Comparison of ENCODE assay signal across 9 cellular contexts in the genomic region with DNA sequence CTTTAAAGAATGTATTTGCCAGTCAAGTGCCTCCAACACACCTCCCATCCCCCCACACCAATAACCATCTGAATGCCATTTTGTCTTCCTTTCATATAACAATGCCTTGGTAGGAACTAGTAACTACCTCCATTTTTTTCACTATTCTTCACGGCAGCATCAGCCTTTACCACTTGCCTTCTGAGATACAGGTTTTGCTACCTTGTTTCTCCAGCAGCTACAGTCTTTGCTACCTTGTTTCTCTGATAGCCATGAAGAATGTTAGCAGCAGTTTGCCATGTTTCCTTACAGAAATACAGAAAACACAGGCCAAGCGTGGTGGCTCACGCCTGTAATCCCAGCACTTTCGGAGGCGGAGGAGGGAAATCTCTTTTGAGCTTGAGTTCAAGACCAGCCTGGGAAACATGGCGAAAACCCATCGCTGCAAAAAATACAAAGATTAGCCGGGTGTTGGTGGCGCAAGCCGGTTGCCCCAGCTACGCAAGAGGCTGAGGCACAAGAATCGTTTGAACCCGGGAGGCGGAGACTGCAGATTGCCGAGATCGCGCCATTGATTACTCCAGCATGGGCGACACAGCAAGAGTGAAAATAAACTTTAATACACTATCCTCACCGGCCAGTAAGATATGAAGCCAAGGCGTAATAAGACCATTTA.
DNase-seq lines count a peak whose midpoint lies in the region; ATAC-seq, FAIRE-seq and TF ChIP-seq lines count a peak whose summit lies in the region.
"Had no signal": no experiment of that assay in that cellular context is flagged by ENCODE, and none has a peak within 500 bp of the region (broad histone marks: within the 10 kb centered on the region; RNA-seq: fewer than 3 reads in every experiment).

No MANE protein-coding gene starts in this region.

- intact Hi-C loops in tibial artery (cut with DNase I; ENCODE audit: low total_unique reads) = no loop called here

- ATAC-seq in HG03095 (IDR thresholded peaks at IDR 0.05; ENCODE audit: unreplicated experiment) = peak; percentile 23
- ATAC-seq in GM18861 (IDR thresholded peaks at IDR 0.05; ENCODE audit: unreplicated experiment) = no peak

- H3K4me1 ChIP-seq in mesenchymal stem cell (ENCODE audit: control insufficient read depth, insufficient read depth, low read depth, low read length) (peaks cover 2% of the 10 kb centered on the region), tibial artery (peaks cover 0 to 30% (median 2%) of the 10 kb centered on the region in 4 donors)

- no peak for FAIRE-seq in bronchial epithelial cell (lab: Jason Lieb, UNC)

- no peak overlapping the region for H2BK15ac ChIP-seq in mesenchymal stem cell (ENCODE audit: low read depth, poor library complexity, severe bottlenecking)

- H3K4me2 ChIP-seq in mesenchymal stem cell (ENCODE audit: low read length, poor library complexity, severe bottlenecking) = peak overlapping the region; percentile 74

- H3K9ac ChIP-seq in mesenchymal stem cell (ENCODE audit: low read length) = peak overlapping the region; percentile 86

- peak overlapping the region in 1 of 2 experiments; percentile 56 for H3K4ac ChIP-seq in mesenchymal stem cell (ENCODE audit: low read depth in 1 of 2, low read length in 2 of 2)

- CTCF ChIA-PET in RWPE1 (lab: Yijun Ruan, JAX) = interaction anchor here (0.6 to 1.0 kb wide), 3 partner anchors 11 to 61 kb away, joined by 3 to 4 read pairs (median 3); a partner anchor contains a TSS

- H3K79me1 ChIP-seq in mesenchymal stem cell (replicated peaks; ENCODE audit: low read length, poor library complexity, severe bottlenecking) = peaks cover 2% of the 10 kb centered on the region

- H4K8ac ChIP-seq in mesenchymal stem cell (ENCODE audit: low read length) = peak overlapping the region; percentile 59

- H2AFZ ChIP-seq in mesenchymal stem cell (ENCODE audit: low read depth, low read length) = peak overlapping the region; percentile 47

- H3K4me3 ChIP-seq in bronchial epithelial cell (ENCODE audit: low read depth, low read length) = peak overlapping the region; percentile 56
- peak overlapping the region; percentile 38 to 82 for H3K4me3 ChIP-seq in mesenchymal stem cell (ENCODE audit: insufficient read depth in 1 of 2, low read depth in 1 of 2, low read length in 2 of 2)
- H3K4me3 ChIP-seq in tibial artery = peak overlapping the region; percentile 67 to 68

- H3K27me3 ChIP-seq in bronchial epithelial cell (ENCODE audit: control insufficient read depth, insufficient read depth, low read length) (no peaks in the 10 kb centered on the region), mesenchymal stem cell (ENCODE audit: control insufficient read depth in 1 of 2, insufficient read depth in 1 of 2, low read length in 2 of 2) (no peaks in the 10 kb centered on the region), tibial artery (no peaks in the 10 kb centered on the region)

- H2AK5ac ChIP-seq in mesenchymal stem cell (ENCODE audit: low read length, severe bottlenecking) = no peak overlapping the region

- H3K9me3 ChIP-seq in mesenchymal stem cell (ENCODE audit: control insufficient read depth, low read length) (no peaks in the 10 kb centered on the region), tibial artery (no peaks in the 10 kb centered on the region)

- TF ChIP-seq CTCF in RWPE1 (conservative IDR thresholded peaks at IDR 0.05; ENCODE audit: low read depth) (no peak), bronchial epithelial cell (IDR thresholded peaks at IDR 0.05; ENCODE audit: insufficient read depth, low read length, severe bottlenecking) (no peak), tibial artery (IDR thresholded peaks at IDR 0.05) (no peak)

- POLR2A ChIA-PET in RWPE1 (lab: Yijun Ruan, JAX; ENCODE audit: low non-redundant PET) = interaction anchor here (0.8 to 2.0 kb wide), 7 partner anchors 9 to 64 kb away, joined by 3 to 9 read pairs (median 5); a partner anchor contains a TSS

- H3K14ac ChIP-seq in mesenchymal stem cell (ENCODE audit: low read length in 2 of 2) = no peak overlapping the region

- peak overlapping the region; percentile 14 to 98 for H3K18ac ChIP-seq in mesenchymal stem cell (ENCODE audit: low read depth in 1 of 2, low read length in 2 of 2)

- H2BK5ac ChIP-seq in mesenchymal stem cell (ENCODE audit: low read depth, low read length, poor library complexity, severe bottlenecking) = no peak overlapping the region

- no peak overlapping the region for H2BK12ac ChIP-seq in mesenchymal stem cell (ENCODE audit: low read length in 2 of 2)

- H3K27ac ChIP-seq in RWPE1 = peak overlapping the region; percentile 92
- peak overlapping the region; percentile 46 for H3K27ac ChIP-seq in mesenchymal stem cell (ENCODE audit: low read length, poor library complexity, severe bottlenecking)
- peak overlapping the region; percentile 81 to 88 for H3K27ac ChIP-seq in tibial artery
- H3K27ac ChIP-seq: C4-2B had no signal

- H2BK120ac ChIP-seq in mesenchymal stem cell (ENCODE audit: low read depth, low read length) = no peak overlapping the region

- no peaks in the 10 kb centered on the region for H3K36me3 ChIP-seq in bronchial epithelial cell (ENCODE audit: control insufficient read depth, insufficient read depth, low read length)
- no peaks in the 10 kb centered on the region for H3K36me3 ChIP-seq in mesenchymal stem cell (ENCODE audit: control insufficient read depth in 1 of 2, insufficient read depth in 2 of 2, low read depth in 1 of 2, low read length in 2 of 2)
- no peaks in the 10 kb centered on the region for H3K36me3 ChIP-seq in tibial artery

- 3% methylated on average over 20 of the region's 20 CpGs for WGBS in mesenchymal stem cell

- peak; percentile 36 for DNase-seq in NCI-H510A treated with DMSO at 0.1 percent for 48 hours (lab: John Stamatoyannopoulos, UW)
- DNase-seq in NCI-H510A (lab: John Stamatoyannopoulos, UW) = no peak
- no peak for DNase-seq in RWPE1 (ENCODE audit: low spot score)
- DNase-seq in bronchial epithelial cell (ENCODE audit: low read depth) = peak; percentile 29
- peak; percentile 77 for DNase-seq in mesenchymal stem cell
- DNase-seq in tibial artery = peak in 1 of 2 donors; percentile 31

- H4K91ac ChIP-seq in mesenchymal stem cell (ENCODE audit: low read length) = no peak overlapping the region

- H3K23ac ChIP-seq in mesenchymal stem cell (ENCODE audit: low read length in 2 of 2) = no peak overlapping the region

Comparison
In these comparisons a context has a peak if more than half of its experiments do, and no peak if none do; other contexts are left out.
1. DNase-seq: peak in NCI-H510A treated with DMSO at 0.1 percent for 48 hours (single experiment), bronchial epithelial cell (single experiment) and mesenchymal stem cell (single experiment); none in NCI-H510A (single experiment) and RWPE1 (single experiment).
2. Peak in every context shown above with its lines, with median percentiles within 50 percentile points of each other: H3K27ac ChIP-seq and H3K4me3 ChIP-seq.